In the genomic region with DNA sequence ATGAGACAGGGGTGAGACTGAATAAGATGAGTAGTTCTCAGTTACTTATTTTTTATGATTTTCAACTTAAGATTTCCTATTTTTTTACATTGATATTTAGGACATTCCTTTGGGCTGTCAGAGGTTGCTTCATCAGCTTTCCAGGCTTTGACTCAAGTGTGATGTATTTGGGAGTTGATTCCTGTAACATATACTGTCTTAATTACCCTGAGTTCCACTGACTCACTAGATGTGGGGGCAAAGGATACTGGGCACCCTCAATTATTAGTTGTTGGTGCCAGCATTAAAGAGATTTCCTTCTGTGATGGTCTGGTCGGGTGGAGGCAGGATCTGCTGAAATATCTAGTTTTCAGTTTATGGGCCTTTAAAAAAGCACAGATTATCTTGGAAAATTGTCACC, we compare ENCODE assay signal across 20 cellular contexts.
DNase-seq lines count a peak whose midpoint lies in the region; ATAC-seq, FAIRE-seq and TF ChIP-seq lines count a peak whose summit lies in the region.
"Had no signal": no experiment of that assay in that cellular context is flagged by ENCODE, and none has a peak within 500 bp of the region (broad histone marks: within the 10 kb centered on the region; RNA-seq: fewer than 3 reads in every experiment).

No MANE protein-coding gene starts in this region.

- no peak overlapping the region for H3K23ac ChIP-seq in trophoblast cell (ENCODE audit: low read length)

- no peak overlapping the region for H2BK5ac ChIP-seq in trophoblast cell (ENCODE audit: low read depth, low read length, poor library complexity)

- no peaks in the 10 kb centered on the region for H3K79me1 ChIP-seq in trophoblast cell (ENCODE audit: low read length)

- H3K27me3 ChIP-seq in bronchial epithelial cell (ENCODE audit: control insufficient read depth, insufficient read depth, low read length): no peaks in the 10 kb centered on the region
- no peaks in the 10 kb centered on the region for H3K27me3 ChIP-seq in trophoblast cell (ENCODE audit: insufficient read depth, low read length)
- H3K27me3 ChIP-seq: BLaER1 had no signal

- no peak for TF ChIP-seq POLR2A in erythroblast (IDR thresholded peaks at IDR 0.05; ENCODE audit: low read length)

- H3K18ac ChIP-seq in trophoblast cell (ENCODE audit: low read length): no peak overlapping the region

- no peaks in the 10 kb centered on the region for H3K9me3 ChIP-seq in trophoblast cell (ENCODE audit: insufficient read depth, low read depth, low read length)
- H3K9me3 ChIP-seq: BLaER1, Caco-2 had no signal

- H4K12ac ChIP-seq in trophoblast cell (ENCODE audit: low read depth, low read length): no peak overlapping the region

- peaks cover 0 to 4% of the 10 kb centered on the region in 2 experiments for H3K4me1 ChIP-seq in trophoblast cell (ENCODE audit: control insufficient read depth in 1 of 2, insufficient read depth in 2 of 2, low read length in 2 of 2)
- H3K4me1 ChIP-seq: BLaER1, Caco-2 had no signal

- H4K8ac ChIP-seq in trophoblast cell (ENCODE audit: low read depth, low read length): no peak overlapping the region

- no peak for FAIRE-seq in bronchial epithelial cell (lab: Jason Lieb, UNC)
- FAIRE-seq: A204.1, GM12878, GM19239, H1 had no signal

- no peak overlapping the region for H2AK5ac ChIP-seq in trophoblast cell (ENCODE audit: low read length)

- no peak overlapping the region for H2BK12ac ChIP-seq in trophoblast cell (ENCODE audit: low read length)

- H3K79me2 ChIP-seq in trophoblast cell (ENCODE audit: control insufficient read depth, insufficient read depth, low read length, poor library complexity): no peaks in the 10 kb centered on the region

- H3K4me2 ChIP-seq in trophoblast cell (ENCODE audit: low read length): no peak overlapping the region
- H3K4me2 ChIP-seq: BLaER1 had no signal

- no peaks in the 10 kb centered on the region for H3K36me3 ChIP-seq in bronchial epithelial cell (ENCODE audit: control insufficient read depth, insufficient read depth, low read length)
- no peaks in the 10 kb centered on the region for H3K36me3 ChIP-seq in trophoblast cell (ENCODE audit: control insufficient read depth in 1 of 2, insufficient read depth in 2 of 2, low read length in 2 of 2)
- H3K36me3 ChIP-seq: BLaER1 had no signal

- no peak overlapping the region for H3K9ac ChIP-seq in trophoblast cell (ENCODE audit: low read length)
- H3K9ac ChIP-seq: BLaER1 had no signal

- no peak for TF ChIP-seq CTCF in bronchial epithelial cell (IDR thresholded peaks at IDR 0.05; ENCODE audit: insufficient read depth, low read length, severe bottlenecking)

- H4K91ac ChIP-seq in trophoblast cell (ENCODE audit: low read depth, low read length): no peak overlapping the region

- H3K27ac ChIP-seq in trophoblast cell (ENCODE audit: low read depth, low read length): no peak overlapping the region
- H3K27ac ChIP-seq: BLaER1, C4-2B had no signal

- H2AFZ ChIP-seq in trophoblast cell (ENCODE audit: insufficient read depth, low read length, poor library complexity): no peak overlapping the region

- DNase-seq in NCI-H226 (peak; percentile 49), bronchial epithelial cell (ENCODE audit: low read depth) (peak; percentile 20), trophoblast cell (no peak), erythroblast (lab: John Stamatoyannopoulos, UW) (no peak), activated T-cell treated with anti-CD3 and anti-CD28 coated beads for 4 hours (no peak)
- DNase-seq: Caco-2; CD4-positive, CD25-positive, alpha-beta regulatory T cell; CD8-positive, alpha-beta T cell; DMS153; DND-41; GDM1; H7; HCEC 1CT had no signal

- no peak overlapping the region for H3K4me3 ChIP-seq in bronchial epithelial cell (ENCODE audit: low read depth, low read length)
- no peak overlapping the region for H3K4me3 ChIP-seq in trophoblast cell (ENCODE audit: low read depth, low read length)
- H3K4me3 ChIP-seq: BLaER1, GM12878 had no signal

- no peak overlapping the region for H3K14ac ChIP-seq in trophoblast cell (ENCODE audit: low read length)

- ATAC-seq in HG02840 (IDR thresholded peaks at IDR 0.05; ENCODE audit: low FRiP score, unreplicated experiment): no peak
- ATAC-seq: CD8-positive, alpha-beta T cell; GM12878 had no signal

- no peak overlapping the region for H3K4ac ChIP-seq in trophoblast cell (ENCODE audit: low read depth, low read length)

- peak overlapping the region; percentile 72 for H2BK120ac ChIP-seq in trophoblast cell (ENCODE audit: insufficient read depth, low read length, poor library complexity)

- no CpG with 5 or more reads among the region's 1 CpG for WGBS in trophoblast cell (ENCODE audit: extremely low coverage, insufficient coverage, insufficient read length)

Comparison
In these comparisons a context has a peak if more than half of its experiments do, and no peak if none do; other contexts are left out.
1. DNase-seq: peak in NCI-H226 (single experiment) and bronchial epithelial cell (single experiment); none in trophoblast cell (0 of 2), erythroblast (0 of 2) and activated T-cell treated with anti-CD3 and anti-CD28 coated beads for 4 hours (single experiment).